Comparison of ENCODE assay signal across 1 cellular context in the genomic region with DNA sequence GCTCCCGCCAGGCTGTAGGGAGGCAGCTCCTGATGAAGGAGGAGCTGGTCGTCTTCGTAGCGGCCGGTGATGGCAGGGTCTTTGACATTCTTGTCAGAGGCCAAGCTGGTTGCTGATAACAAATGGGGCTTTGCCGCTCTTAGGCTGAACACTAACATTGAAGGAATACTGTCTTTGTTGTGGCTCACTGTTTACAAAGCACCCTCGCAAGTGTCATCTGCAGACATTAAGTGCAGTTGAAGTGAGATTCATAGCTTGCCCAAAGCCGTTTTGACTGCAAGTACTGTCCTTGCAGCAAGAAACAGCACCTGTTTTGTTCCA.
TF ChIP-seq lines count a peak whose summit lies in the region.

No MANE protein-coding gene starts in this region.

TF ChIP-seq in K562, 482 proteins besides CTCF, POLR2A, EP300 and RAD21 (continued from another document):
- TF ChIP-seq, protein P1, sequence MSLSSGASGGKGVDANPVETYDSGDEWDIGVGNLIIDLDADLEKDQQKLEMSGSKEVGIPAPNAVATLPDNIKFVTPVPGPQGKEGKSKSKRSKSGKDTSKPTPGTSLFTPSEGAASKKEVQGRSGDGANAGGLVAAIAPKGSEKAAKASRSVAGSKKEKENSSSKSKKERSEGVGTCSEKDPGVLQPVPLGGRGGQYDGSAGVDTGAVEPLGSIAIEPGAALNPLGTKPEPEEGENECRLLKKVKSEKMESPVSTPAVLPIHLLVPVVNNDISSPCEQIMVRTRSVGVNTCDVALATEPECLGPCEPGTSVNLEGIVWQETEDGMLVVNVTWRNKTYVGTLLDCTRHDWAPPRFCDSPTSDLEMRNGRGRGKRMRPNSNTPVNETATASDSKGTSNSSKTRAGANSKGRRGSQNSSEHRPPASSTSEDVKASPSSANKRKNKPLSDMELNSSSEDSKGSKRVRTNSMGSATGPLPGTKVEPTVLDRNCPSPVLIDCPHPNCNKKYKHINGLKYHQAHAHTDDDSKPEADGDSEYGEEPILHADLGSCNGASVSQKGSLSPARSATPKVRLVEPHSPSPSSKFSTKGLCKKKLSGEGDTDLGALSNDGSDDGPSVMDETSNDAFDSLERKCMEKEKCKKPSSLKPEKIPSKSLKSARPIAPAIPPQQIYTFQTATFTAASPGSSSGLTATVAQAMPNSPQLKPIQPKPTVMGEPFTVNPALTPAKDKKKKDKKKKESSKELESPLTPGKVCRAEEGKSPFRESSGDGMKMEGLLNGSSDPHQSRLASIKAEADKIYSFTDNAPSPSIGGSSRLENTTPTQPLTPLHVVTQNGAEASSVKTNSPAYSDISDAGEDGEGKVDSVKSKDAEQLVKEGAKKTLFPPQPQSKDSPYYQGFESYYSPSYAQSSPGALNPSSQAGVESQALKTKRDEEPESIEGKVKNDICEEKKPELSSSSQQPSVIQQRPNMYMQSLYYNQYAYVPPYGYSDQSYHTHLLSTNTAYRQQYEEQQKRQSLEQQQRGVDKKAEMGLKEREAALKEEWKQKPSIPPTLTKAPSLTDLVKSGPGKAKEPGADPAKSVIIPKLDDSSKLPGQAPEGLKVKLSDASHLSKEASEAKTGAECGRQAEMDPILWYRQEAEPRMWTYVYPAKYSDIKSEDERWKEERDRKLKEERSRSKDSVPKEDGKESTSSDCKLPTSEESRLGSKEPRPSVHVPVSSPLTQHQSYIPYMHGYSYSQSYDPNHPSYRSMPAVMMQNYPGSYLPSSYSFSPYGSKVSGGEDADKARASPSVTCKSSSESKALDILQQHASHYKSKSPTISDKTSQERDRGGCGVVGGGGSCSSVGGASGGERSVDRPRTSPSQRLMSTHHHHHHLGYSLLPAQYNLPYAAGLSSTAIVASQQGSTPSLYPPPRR (CRISPR knock-in tag; IDR thresholded peaks at IDR 0.05; ENCODE audit: borderline replicate concordance), result 0 out of 2 replicates have a peak, but pooled peaks have one; percentile 50
- TF ChIP-seq CEBPG (CRISPR knock-in tag; IDR thresholded peaks at IDR 0.05), result no peak
- no peak for TF ChIP-seq CEBPG (tag; conservative IDR thresholded peaks at IDR 0.05 in 1 of 2, IDR thresholded peaks at IDR 0.05 in 1 of 2)
- TF ChIP-seq STAT6 (CRISPR knock-in tag; IDR thresholded peaks at IDR 0.05), result 0 out of 2 replicates have a peak, but pooled peaks have one; percentile 55
- 0 out of 2 replicates have a peak, but pooled peaks have one; percentile 47 for TF ChIP-seq HMGXB4 (CRISPR knock-in tag; IDR thresholded peaks at IDR 0.05)
- TF ChIP-seq, protein P2, sequence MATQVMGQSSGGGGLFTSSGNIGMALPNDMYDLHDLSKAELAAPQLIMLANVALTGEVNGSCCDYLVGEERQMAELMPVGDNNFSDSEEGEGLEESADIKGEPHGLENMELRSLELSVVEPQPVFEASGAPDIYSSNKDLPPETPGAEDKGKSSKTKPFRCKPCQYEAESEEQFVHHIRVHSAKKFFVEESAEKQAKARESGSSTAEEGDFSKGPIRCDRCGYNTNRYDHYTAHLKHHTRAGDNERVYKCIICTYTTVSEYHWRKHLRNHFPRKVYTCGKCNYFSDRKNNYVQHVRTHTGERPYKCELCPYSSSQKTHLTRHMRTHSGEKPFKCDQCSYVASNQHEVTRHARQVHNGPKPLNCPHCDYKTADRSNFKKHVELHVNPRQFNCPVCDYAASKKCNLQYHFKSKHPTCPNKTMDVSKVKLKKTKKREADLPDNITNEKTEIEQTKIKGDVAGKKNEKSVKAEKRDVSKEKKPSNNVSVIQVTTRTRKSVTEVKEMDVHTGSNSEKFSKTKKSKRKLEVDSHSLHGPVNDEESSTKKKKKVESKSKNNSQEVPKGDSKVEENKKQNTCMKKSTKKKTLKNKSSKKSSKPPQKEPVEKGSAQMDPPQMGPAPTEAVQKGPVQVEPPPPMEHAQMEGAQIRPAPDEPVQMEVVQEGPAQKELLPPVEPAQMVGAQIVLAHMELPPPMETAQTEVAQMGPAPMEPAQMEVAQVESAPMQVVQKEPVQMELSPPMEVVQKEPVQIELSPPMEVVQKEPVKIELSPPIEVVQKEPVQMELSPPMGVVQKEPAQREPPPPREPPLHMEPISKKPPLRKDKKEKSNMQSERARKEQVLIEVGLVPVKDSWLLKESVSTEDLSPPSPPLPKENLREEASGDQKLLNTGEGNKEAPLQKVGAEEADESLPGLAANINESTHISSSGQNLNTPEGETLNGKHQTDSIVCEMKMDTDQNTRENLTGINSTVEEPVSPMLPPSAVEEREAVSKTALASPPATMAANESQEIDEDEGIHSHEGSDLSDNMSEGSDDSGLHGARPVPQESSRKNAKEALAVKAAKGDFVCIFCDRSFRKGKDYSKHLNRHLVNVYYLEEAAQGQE (CRISPR knock-in tag; IDR thresholded peaks at IDR 0.05; ENCODE audit: low read depth), result 0 out of 2 replicates have a peak, but pooled peaks have one; percentile 6
- TF ChIP-seq, protein P3, sequence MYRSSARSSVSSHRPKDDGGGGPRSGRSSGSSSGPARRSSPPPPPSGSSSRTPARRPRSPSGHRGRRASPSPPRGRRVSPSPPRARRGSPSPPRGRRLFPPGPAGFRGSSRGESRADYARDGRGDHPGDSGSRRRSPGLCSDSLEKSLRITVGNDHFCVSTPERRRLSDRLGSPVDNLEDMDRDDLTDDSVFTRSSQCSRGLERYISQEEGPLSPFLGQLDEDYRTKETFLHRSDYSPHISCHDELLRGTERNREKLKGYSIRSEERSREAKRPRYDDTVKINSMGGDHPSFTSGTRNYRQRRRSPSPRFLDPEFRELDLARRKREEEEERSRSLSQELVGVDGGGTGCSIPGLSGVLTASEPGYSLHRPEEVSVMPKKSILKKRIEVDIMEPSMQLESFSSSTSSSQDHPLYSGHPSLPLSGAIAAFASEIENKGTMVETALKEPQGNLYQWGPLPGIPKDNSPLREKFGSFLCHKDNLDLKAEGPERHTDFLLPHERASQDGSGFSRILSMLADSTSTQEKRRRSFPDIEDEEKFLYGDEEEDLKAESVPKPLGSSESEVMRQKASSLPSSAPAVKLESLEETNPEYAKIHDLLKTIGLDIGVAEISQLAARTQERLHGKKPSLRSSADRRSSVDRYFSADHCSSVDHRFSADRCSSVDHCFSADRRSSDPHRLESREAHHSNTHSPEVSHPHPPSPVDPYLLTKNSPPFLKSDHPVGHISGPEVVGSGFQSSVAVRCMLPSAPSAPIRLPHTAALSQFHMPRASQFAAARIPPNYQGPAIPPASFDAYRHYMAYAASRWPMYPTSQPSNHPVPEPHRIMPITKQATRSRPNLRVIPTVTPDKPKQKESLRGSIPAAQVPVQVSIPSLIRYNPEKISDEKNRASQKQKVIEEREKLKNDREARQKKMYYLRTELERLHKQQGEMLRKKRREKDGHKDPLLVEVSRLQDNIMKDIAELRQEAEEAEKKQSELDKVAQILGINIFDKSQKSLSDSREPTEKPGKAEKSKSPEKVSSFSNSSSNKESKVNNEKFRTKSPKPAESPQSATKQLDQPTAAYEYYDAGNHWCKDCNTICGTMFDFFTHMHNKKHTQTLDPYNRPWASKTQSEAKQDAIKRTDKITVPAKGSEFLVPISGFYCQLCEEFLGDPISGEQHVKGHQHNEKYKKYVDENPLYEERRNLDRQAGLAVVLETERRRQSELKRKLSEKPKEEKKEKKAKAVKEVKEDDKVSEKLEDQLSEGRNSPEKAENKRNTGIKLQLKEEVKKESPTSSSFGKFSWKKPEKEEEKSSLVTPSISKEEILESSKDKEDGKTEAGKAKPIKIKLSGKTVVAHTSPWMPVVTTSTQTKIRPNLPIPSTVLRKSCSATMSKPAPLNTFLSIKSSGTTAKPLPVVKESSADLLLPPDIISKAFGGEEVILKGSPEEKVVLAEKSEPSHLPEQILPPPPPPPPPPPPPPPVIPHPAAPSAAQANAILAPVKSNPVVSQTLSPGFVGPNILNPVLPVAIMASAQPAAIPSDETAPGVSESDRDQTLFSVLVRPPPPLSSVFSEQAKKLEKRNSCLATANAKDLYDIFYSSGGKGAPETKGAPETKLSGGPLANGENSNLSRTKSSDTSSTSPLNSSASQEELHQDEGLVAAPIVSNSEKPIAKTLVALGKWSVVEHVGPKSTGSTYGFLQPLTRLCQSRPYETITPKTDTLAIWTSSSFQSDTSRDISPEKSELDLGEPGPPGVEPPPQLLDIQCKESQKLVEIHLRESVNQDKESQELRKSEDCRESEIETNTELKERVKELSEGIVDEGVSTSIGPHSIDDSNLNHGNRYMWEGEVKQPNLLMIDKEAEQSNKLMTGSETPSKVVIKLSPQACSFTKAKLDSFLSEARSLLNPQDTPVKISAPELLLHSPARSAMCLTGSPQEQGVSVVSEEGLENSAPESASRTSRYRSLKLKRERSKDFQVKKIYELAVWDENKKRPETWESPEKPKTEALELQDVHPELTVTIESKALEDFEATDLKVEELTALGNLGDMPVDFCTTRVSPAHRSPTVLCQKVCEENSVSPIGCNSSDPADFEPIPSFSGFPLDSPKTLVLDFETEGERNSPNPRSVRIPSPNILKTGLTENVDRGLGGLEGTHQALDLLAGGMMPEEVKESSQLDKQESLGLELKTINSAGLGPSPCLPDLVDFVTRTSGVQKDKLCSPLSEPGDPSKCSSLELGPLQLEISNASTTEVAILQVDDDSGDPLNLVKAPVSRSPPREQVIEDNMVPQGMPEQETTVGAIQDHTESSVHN (IDR thresholded peaks at IDR 0.05; ENCODE audit: borderline replicate concordance in 1 of 2, low read depth in 1 of 2), result no peak
- no peak for TF ChIP-seq ZNF561 (CRISPR knock-in tag; conservative IDR thresholded peaks at IDR 0.05)
- no peak for TF ChIP-seq KAT2B (IDR thresholded peaks at IDR 0.05; ENCODE audit: low read depth, low read length)
- TF ChIP-seq ZBTB17 (CRISPR knock-in tag; IDR thresholded peaks at IDR 0.05), result no peak
